In genomic region chr2:74548285-74548918, GRCh38 we compare ENCODE assay signal across 6 cellular contexts. TPM values are rescaled to one million over a fixed set of nuclear protein-coding genes. Genes with fewer than 3 reads are reported as not detected.
DNase-seq lines count a peak whose midpoint lies in the region; ATAC-seq and TF ChIP-seq lines count a peak whose summit lies in the region.

No MANE protein-coding gene starts in this region.

- H3K4me3 Mint-ChIP-seq in CD14-positive monocyte = peak overlapping the region; percentile 75 to 85

- no peaks in the 10 kb centered on the region for H3K9me3 Mint-ChIP-seq in CD14-positive monocyte

- no peaks in the 10 kb centered on the region for H3K9me3 ChIP-seq in NT2/D1 (ENCODE audit: insufficient read depth, low read length)
- no peaks in the 10 kb centered on the region for H3K9me3 ChIP-seq in iPS DF 6.9 (ENCODE audit: control insufficient read depth, insufficient read depth, low read length)

- intact Hi-C loops in CD14-positive monocyte (cut with micrococcal nuclease) = loop anchor here in 1 of 2 donors (10.0 kb wide), 1 partner anchor 154 kb away; no protein-coding TSS in a partner anchor

- ATAC-seq in GM19395 (IDR thresholded peaks at IDR 0.05; ENCODE audit: unreplicated experiment) = no peak
- no peak for ATAC-seq in GM21390 (IDR thresholded peaks at IDR 0.05; ENCODE audit: unreplicated experiment)

- H3K9ac ChIP-seq in NT2/D1 (ENCODE audit: insufficient read length, low read depth) = peak overlapping the region; percentile 83

- peaks cover 32% of the 10 kb centered on the region for H3K4me1 Mint-ChIP-seq in CD14-positive monocyte

- H3K36me3 ChIP-seq in NT2/D1 (ENCODE audit: insufficient read depth, insufficient read length, low read length) (peaks cover 3% of the 10 kb centered on the region), iPS DF 6.9 (ENCODE audit: control insufficient read depth, insufficient read depth, low read length) (no peaks in the 10 kb centered on the region)

- H3K4me3 ChIP-seq in NT2/D1 (ENCODE audit: insufficient read length, low read depth) = peak overlapping the region; percentile 64
- peak overlapping the region; percentile 53 for H3K4me3 ChIP-seq in iPS DF 6.9 (ENCODE audit: low read length)

- H3K27ac ChIP-seq in iPS DF 6.9 (ENCODE audit: low read length) = no peak overlapping the region

- peaks cover 48% of the 10 kb centered on the region for H3K27me3 ChIP-seq in NT2/D1 (ENCODE audit: insufficient read depth, insufficient read length)
- H3K27me3 ChIP-seq in iPS DF 6.9 (ENCODE audit: control insufficient read depth, insufficient read depth, low read length) = peaks cover 4% of the 10 kb centered on the region; the same call in 1 of the 2 replicates

- no peak for DNase-seq in CD14-positive monocyte (ENCODE audit: low spot score)
- no peak for DNase-seq in NT2/D1 (ENCODE audit: low read depth, low spot score)
- no peak for DNase-seq in iPS DF 6.9 (ENCODE audit: low read depth, low spot score)
- DNase-seq in HuH-7.5 (ENCODE audit: low spot score) = no peak

- peaks cover 17 to 22% of the 10 kb centered on the region in 2 donors for H3K36me3 Mint-ChIP-seq in CD14-positive monocyte

- TF ChIP-seq CTCF in CD14-positive monocyte (IDR thresholded peaks at IDR 0.05) = no peak

- H3K27me3 Mint-ChIP-seq in CD14-positive monocyte (ENCODE audit: low read depth in 3 of 3) = peaks cover 5 to 7% (median 6%) of the 10 kb centered on the region in 3 donors

- H3K27ac Mint-ChIP-seq in CD14-positive monocyte = peak overlapping the region in 1 of 7 donors; percentile 34

- H3K4me1 ChIP-seq in NT2/D1 (ENCODE audit: insufficient read depth, insufficient read length) (peaks cover 4% of the 10 kb centered on the region), iPS DF 6.9 (ENCODE audit: control insufficient read depth, insufficient read depth, low read length) (peaks cover 1% of the 10 kb centered on the region; the same call in 1 of the 2 replicates)

- no CpG with 5 or more reads among the region's 28 CpGs for WGBS in iPS DF 6.9 (ENCODE audit: insufficient coverage, insufficient read length)

RNA-seq across cellular contexts. Expression of gene LOXL3, which starts 5.3 kb away (rescaled TPM):
- 10 to 100 TPM; 18.2 to 18.5 TPM for polyA plus RNA-seq in CD14-positive monocyte

RNA-seq across cellular contexts. Expression of gene DOK1, which starts 6.1 kb away (rescaled TPM):
- 10 to 100 TPM; 49.3 to 53.6 TPM for polyA plus RNA-seq in CD14-positive monocyte

RNA-seq across cellular contexts. Expression of gene HTRA2, which starts 18.7 kb away (rescaled TPM):
- 10 to 100 TPM; 11.3 to 15.0 TPM for polyA plus RNA-seq in CD14-positive monocyte

RNA-seq across cellular contexts. Expression of gene AUP1, which starts 18.9 kb away (rescaled TPM):
- polyA plus RNA-seq in CD14-positive monocyte = 100 to 1,000 TPM; 130 to 149 TPM

RNA-seq across cellular contexts. Expression of gene DQX1, which starts 22.4 kb away (rescaled TPM):
- polyA plus RNA-seq in CD14-positive monocyte = not detected
